ENCODE assay signal across 8 cellular contexts in genomic region chr13:48302920-48303330, GRCh38. TPM values are rescaled to one million over a fixed set of nuclear protein-coding genes. Genes with fewer than 3 reads are reported as not detected.
DNase-seq lines count a peak whose midpoint lies in the region; ATAC-seq, FAIRE-seq and TF ChIP-seq lines count a peak whose summit lies in the region.

No MANE protein-coding gene starts in this region.

- ATAC-seq in stimulated activated memory B cell treated with anti-CD40 and anti-IgM and Interleukin-4, amounts not matched to agents 10 μg/mL and 1 μg/mL and 100 μg/mL, for 72 hours: no peak

- H3K27me3 ChIP-seq in AG04450 (ENCODE audit: control insufficient read depth, insufficient read depth, low read length): no peaks in the 10 kb centered on the region
- H3K27me3 ChIP-seq in H7 (ENCODE audit: control insufficient read depth, insufficient read depth, low read length): no peaks in the 10 kb centered on the region
- H3K27me3 ChIP-seq in iPS-18a (ENCODE audit: control insufficient read depth, insufficient read depth, low read length): no peaks in the 10 kb centered on the region

- peak overlapping the region; percentile 62 for H3K4me3 ChIP-seq in AG04450 (ENCODE audit: low read depth, low read length)
- peak overlapping the region; percentile 79 for H3K4me3 ChIP-seq in H7 (ENCODE audit: insufficient read depth, low read depth, low read length)
- peak overlapping the region; percentile 98 for H3K4me3 ChIP-seq in iPS-18a (ENCODE audit: low read length)

- H3K27me3 Mint-ChIP-seq in activated T-helper 2 cell treated with anti-CD3 and anti-CD28 coated beads, Interferon-gamma antibody, Interleukin-2, Interleukin-4, amounts not matched to agents 10 μg/mL and 5 μg/mL and 100 μg/mL, durations not matched to agents 14 hours and 24 hours and 36 hours (ENCODE audit: low read depth): no peaks in the 10 kb centered on the region
- H3K27me3 Mint-ChIP-seq in stimulated activated memory B cell treated with anti-CD40 and anti-IgM and Interleukin-4, amounts not matched to agents 10 μg/mL and 1 μg/mL and 100 μg/mL, for 72 hours: no peaks in the 10 kb centered on the region

- DNase-seq in AG04450 (ENCODE audit: low read depth, low spot score): no peak
- no peak for DNase-seq in H7
- DNase-seq in activated T-helper 2 cell treated with anti-CD3 and anti-CD28 coated beads, Interferon-gamma antibody, Interleukin-2, Interleukin-4, amounts not matched to agents 10 μg/mL and 5 μg/mL and 100 μg/mL, durations not matched to agents 14 hours and 24 hours and 36 hours (ENCODE audit: low spot score): no peak
- no peak for DNase-seq in D721Med (ENCODE audit: insufficient read length, low spot score)
- DNase-seq in NCI-H748 treated with DMSO at 0.1 percent for 48 hours (lab: John Stamatoyannopoulos, UW): no peak
- DNase-seq in AG08396 (ENCODE audit: low spot score): no peak

- H3K27ac Mint-ChIP-seq in activated T-helper 2 cell treated with anti-CD3 and anti-CD28 coated beads, Interferon-gamma antibody, Interleukin-2, Interleukin-4, amounts not matched to agents 10 μg/mL and 5 μg/mL and 100 μg/mL, durations not matched to agents 14 hours and 24 hours and 36 hours: peak overlapping the region; percentile 97
- peak overlapping the region; percentile 96 for H3K27ac Mint-ChIP-seq in stimulated activated memory B cell treated with anti-CD40 and anti-IgM and Interleukin-4, amounts not matched to agents 10 μg/mL and 1 μg/mL and 100 μg/mL, for 72 hours

- peaks cover 25% of the 10 kb centered on the region for H3K4me1 Mint-ChIP-seq in activated T-helper 2 cell treated with anti-CD3 and anti-CD28 coated beads, Interferon-gamma antibody, Interleukin-2, Interleukin-4, amounts not matched to agents 10 μg/mL and 5 μg/mL and 100 μg/mL, durations not matched to agents 14 hours and 24 hours and 36 hours (ENCODE audit: low read depth)
- H3K4me1 Mint-ChIP-seq in stimulated activated memory B cell treated with anti-CD40 and anti-IgM and Interleukin-4, amounts not matched to agents 10 μg/mL and 1 μg/mL and 100 μg/mL, for 72 hours: peaks cover 39% of the 10 kb centered on the region

- peak overlapping the region; percentile 99 for H3K4me3 Mint-ChIP-seq in activated T-helper 2 cell treated with anti-CD3 and anti-CD28 coated beads, Interferon-gamma antibody, Interleukin-2, Interleukin-4, amounts not matched to agents 10 μg/mL and 5 μg/mL and 100 μg/mL, durations not matched to agents 14 hours and 24 hours and 36 hours (ENCODE audit: low read depth)
- peak overlapping the region; percentile 98 for H3K4me3 Mint-ChIP-seq in stimulated activated memory B cell treated with anti-CD40 and anti-IgM and Interleukin-4, amounts not matched to agents 10 μg/mL and 1 μg/mL and 100 μg/mL, for 72 hours

- H3K9me3 Mint-ChIP-seq in activated T-helper 2 cell treated with anti-CD3 and anti-CD28 coated beads, Interferon-gamma antibody, Interleukin-2, Interleukin-4, amounts not matched to agents 10 μg/mL and 5 μg/mL and 100 μg/mL, durations not matched to agents 14 hours and 24 hours and 36 hours: no peaks in the 10 kb centered on the region
- no peaks in the 10 kb centered on the region for H3K9me3 Mint-ChIP-seq in stimulated activated memory B cell treated with anti-CD40 and anti-IgM and Interleukin-4, amounts not matched to agents 10 μg/mL and 1 μg/mL and 100 μg/mL, for 72 hours

- H3K36me3 ChIP-seq in H7 (replicated peaks; ENCODE audit: control insufficient read depth, insufficient read depth, low read length): no peaks in the 10 kb centered on the region
- H3K36me3 ChIP-seq in iPS-18a (ENCODE audit: control insufficient read depth, low read depth, low read length): no peaks in the 10 kb centered on the region

- H3K4me1 ChIP-seq in iPS-18a (ENCODE audit: control insufficient read depth, low read depth, low read length): no peaks in the 10 kb centered on the region

- intact Hi-C loops in activated T-helper 2 cell treated with anti-CD3 and anti-CD28 coated beads, Interferon-gamma antibody, Interleukin-2, Interleukin-4, amounts not matched to agents 10 μg/mL and 5 μg/mL and 100 μg/mL, durations not matched to agents 14 hours and 24 hours and 36 hours (cut with micrococcal nuclease): loop anchor here (1.0 to 5.0 kb wide), 5 partner anchors 68 to 266 kb away; partner anchors contain the start of gene NUDT15

- H3K9ac ChIP-seq in iPS-18a (ENCODE audit: low read length): peak overlapping the region; percentile 95

- POLR2A ChIA-PET in AG04450 (lab: Yijun Ruan, JAX): interaction anchor here (1.0 kb wide), 1 partner anchor 248 kb away, joined by 3 read pairs; no protein-coding TSS in a partner anchor

- CTCF ChIA-PET in AG04450 (lab: Charles Lee): interaction anchor here (0.7 to 2.2 kb wide), 2 partner anchors 278 to 978 kb away, joined by 7 to 11 read pairs; no protein-coding TSS in a partner anchor

- no peak for FAIRE-seq in D721Med (lab: Jason Lieb, UNC)

- peaks cover 33% of the 10 kb centered on the region for H3K36me3 Mint-ChIP-seq in activated T-helper 2 cell treated with anti-CD3 and anti-CD28 coated beads, Interferon-gamma antibody, Interleukin-2, Interleukin-4, amounts not matched to agents 10 μg/mL and 5 μg/mL and 100 μg/mL, durations not matched to agents 14 hours and 24 hours and 36 hours (ENCODE audit: low read depth)
- peaks cover 26% of the 10 kb centered on the region for H3K36me3 Mint-ChIP-seq in stimulated activated memory B cell treated with anti-CD40 and anti-IgM and Interleukin-4, amounts not matched to agents 10 μg/mL and 1 μg/mL and 100 μg/mL, for 72 hours

- H3K9me3 ChIP-seq in AG04450 (ENCODE audit: control insufficient read depth, insufficient read depth, low read length) (no peaks in the 10 kb centered on the region; the same call in 1 of the 2 replicates), iPS-18a (ENCODE audit: control insufficient read depth, low read depth, low read length) (no peaks in the 10 kb centered on the region)

- TF ChIP-seq CTCF in AG04450 (IDR thresholded peaks at IDR 0.05; ENCODE audit: low read depth, low read length) (no peak), D721Med (IDR thresholded peaks at IDR 0.05; ENCODE audit: insufficient read depth, missing control alignments) (no peak)

- H3K27ac ChIP-seq in AG04450 (ENCODE audit: low read depth, low read length) (peak overlapping the region; percentile 99), iPS-18a (ENCODE audit: low read length) (peak overlapping the region; percentile 78)

RNA-seq across cellular contexts. Expression of gene RB1, which starts 0.6 kb away (rescaled TPM):
- polyA plus RNA-seq in AG04450 (2011; rRNA removed): 20.3 and 27.3 TPM in 2 replicates
- polyA minus RNA-seq in AG04450 (2011; rRNA and poly(A)+ RNA removed): 7.0 and 12.0 TPM in 2 replicates
- 14.7 and 17.0 TPM in 2 replicates for total RNA-seq in H7 (2014; rRNA removed; shearing (Covaris generic))
- total RNA-seq in activated T-helper 2 cell treated with anti-CD3 and anti-CD28 coated beads, Interferon-gamma antibody, Interleukin-2, Interleukin-4, amounts not matched to agents 10 μg/mL and 5 μg/mL and 100 μg/mL, durations not matched to agents 14 hours and 24 hours and 36 hours: 27.1 and 28.0 TPM in 2 replicates
